ENCODE assay signal across 18 cellular contexts in genomic region chr1:6805004-6805416, GRCh38. TPM values are rescaled to one million over a fixed set of nuclear protein-coding genes. Genes with fewer than 3 reads are reported as not detected.
A peak's percentile ranks its signal among the peaks of the same experiment; 100 is the strongest.
DNase-seq lines count a peak whose midpoint lies in the region; FAIRE-seq and TF ChIP-seq lines count a peak whose summit lies in the region.
"Had no signal": no experiment of that assay in that cellular context is flagged by ENCODE, and none has a peak within 500 bp of the region (broad histone marks: within the 10 kb centered on the region; RNA-seq: fewer than 3 reads in every experiment).

No MANE protein-coding gene starts in this region.

- peaks cover 12% of the 10 kb centered on the region for H3K36me3 ChIP-seq in DOHH2 (ENCODE audit: control insufficient read depth, low read length)
- H3K36me3 ChIP-seq: sigmoid colon, thoracic aorta had no signal

- H3K9me2 ChIP-seq in DOHH2 (replicated peaks; ENCODE audit: control insufficient read depth, low read length) = no peaks in the 10 kb centered on the region
- H3K9me2 ChIP-seq: SK-N-SH had no signal

- H3K9me3 Mint-ChIP-seq in endothelial cell (ENCODE audit: unreplicated experiment) = no peaks in the 10 kb centered on the region
- H3K9me3 Mint-ChIP-seq: activated B cell treated with CpG ODN at 0.5 μM for 24 hours; activated CD8-positive, alpha-beta T cell treated with anti-CD3 and anti-CD28 coated beads for 36 hours; central memory CD8-positive, alpha-beta T cell; HFFc6; neural crest cell had no signal

- no peaks in the 10 kb centered on the region for H3K36me3 Mint-ChIP-seq in endothelial cell (ENCODE audit: low read depth, unreplicated experiment)

- H3K27ac ChIP-seq in DOHH2 (ENCODE audit: low read depth, low read length) = no peak overlapping the region
- H3K27ac ChIP-seq: sigmoid colon, thoracic aorta had no signal

- H3K4me2 ChIP-seq in DOHH2 (ENCODE audit: low read length) = peak overlapping the region; percentile 45
- H3K4me2 ChIP-seq: SK-N-SH had no signal

- no peaks in the 10 kb centered on the region for H3K27me3 ChIP-seq in DOHH2 (ENCODE audit: control insufficient read depth, low read length)
- H3K27me3 ChIP-seq: sigmoid colon had no signal

- no peak for TF ChIP-seq POLR2A in H54 (IDR thresholded peaks at IDR 0.05; ENCODE audit: low read depth, low read length)

- H3K9me3 ChIP-seq in DOHH2 (ENCODE audit: control insufficient read depth, insufficient read depth, low read length) = no peaks in the 10 kb centered on the region
- H3K9me3 ChIP-seq: sigmoid colon, SK-N-SH, thoracic aorta had no signal

- peaks cover 2% of the 10 kb centered on the region; the same call in 1 of the 2 replicates for H3F3A ChIP-seq in DOHH2 (ENCODE audit: control insufficient read depth, insufficient read depth)

- DNase-seq in H54 (ENCODE audit: insufficient read length, low spot score) (no peak), SW480 (ENCODE audit: low spot score) (peak; percentile 14), myocyte (ENCODE audit: low read depth) (peak; percentile 75), endothelial cell (ENCODE audit: low spot score) (no peak), NCI-H1105 treated with DMSO at 0.1 percent for 48 hours (lab: John Stamatoyannopoulos, UW) (no peak), DMS79 treated with DMSO at 0.1 percent for 48 hours (lab: John Stamatoyannopoulos, UW) (no peak)
- DNase-seq: activated B cell treated with CpG ODN at 0.5 μM for 24 hours; activated CD8-positive, alpha-beta T cell treated with anti-CD3 and anti-CD28 coated beads for 36 hours; HFFc6; NCI-H2029 treated with DMSO at 0.1 percent for 48 hours; NCI-H510A; RPMI8226; sigmoid colon; SK-N-SH had no signal

- H3K4me1 ChIP-seq in DOHH2 (ENCODE audit: control insufficient read depth, low read length) = peaks cover 23% of the 10 kb centered on the region

- FAIRE-seq in H54 (lab: Jason Lieb, UNC) = peak; percentile 23

- H3K79me2 ChIP-seq in DOHH2 (ENCODE audit: control insufficient read depth, low read length) = peaks cover 95% of the 10 kb centered on the region

- H3K4me3 Mint-ChIP-seq in endothelial cell (ENCODE audit: unreplicated experiment) = no peak overlapping the region
- H3K4me3 Mint-ChIP-seq: activated B cell treated with CpG ODN at 0.5 μM for 24 hours; activated CD8-positive, alpha-beta T cell treated with anti-CD3 and anti-CD28 coated beads for 36 hours; central memory CD8-positive, alpha-beta T cell; HFFc6; neural crest cell had no signal

- H3K4me1 Mint-ChIP-seq in endothelial cell (ENCODE audit: unreplicated experiment) = peaks cover 2% of the 10 kb centered on the region

- H3K4me3 ChIP-seq in DOHH2 (ENCODE audit: low read length) = peak overlapping the region; percentile 28; the same call in 1 of the 2 replicates
- H3K4me3 ChIP-seq: sigmoid colon, thoracic aorta had no signal

- peaks cover 30% of the 10 kb centered on the region; the same call in 1 of the 2 replicates for H4K20me1 ChIP-seq in DOHH2 (ENCODE audit: control insufficient read depth, insufficient read depth, low read depth, low read length)

- H3K27me3 Mint-ChIP-seq in endothelial cell (ENCODE audit: unreplicated experiment) = no peaks in the 10 kb centered on the region
- H3K27me3 Mint-ChIP-seq: activated B cell treated with CpG ODN at 0.5 μM for 24 hours; activated CD8-positive, alpha-beta T cell treated with anti-CD3 and anti-CD28 coated beads for 36 hours; central memory CD8-positive, alpha-beta T cell had no signal

- no peak overlapping the region for H3K27ac Mint-ChIP-seq in endothelial cell (ENCODE audit: unreplicated experiment)
- H3K27ac Mint-ChIP-seq: activated B cell treated with CpG ODN at 0.5 μM for 24 hours had no signal

- no peak for TF ChIP-seq CTCF in DOHH2 (IDR thresholded peaks at IDR 0.05; ENCODE audit: low read depth, low read length, poor library complexity, severe bottlenecking)
- TF ChIP-seq CTCF in endothelial cell (IDR thresholded peaks at IDR 0.05; ENCODE audit: unreplicated experiment) = no peak

RNA-seq across cellular contexts. Expression of gene CAMTA1, which starts 19.8 kb away (rescaled TPM):
- total RNA-seq in myocyte (68.9 and 71.7 TPM in 2 replicates), endothelial cell (ENCODE audit: unreplicated experiment) (87.3 TPM)
- 72.0 TPM for polyA plus RNA-seq in myocyte (2012)

Comparison
In these comparisons a context has a peak if more than half of its experiments do, and no peak if none do; other contexts are left out.
1. DNase-seq: peak in SW480 (single experiment) and myocyte (single experiment); none in H54 (single experiment), endothelial cell (single experiment), NCI-H1105 treated with DMSO at 0.1 percent for 48 hours (single experiment) and DMS79 treated with DMSO at 0.1 percent for 48 hours (single experiment).